ENCODE assay signal across 8 cellular contexts in genomic region chr5:180809403-180810209, GRCh38. TPM values are rescaled to one million over a fixed set of nuclear protein-coding genes. Genes with fewer than 3 reads are reported as not detected.
A peak's percentile ranks its signal among the peaks of the same experiment; 100 is the strongest.
DNase-seq lines count a peak whose midpoint lies in the region; ATAC-seq lines count a peak whose summit lies in the region.

No MANE protein-coding gene starts in this region.

- H3K4me1 Mint-ChIP-seq in CD4-positive, CD25-positive, alpha-beta regulatory T cell = peaks cover 29 to 83% (median 65%) of the 10 kb centered on the region in 4 donors
- H3K4me1 Mint-ChIP-seq in activated CD4-positive, alpha-beta T cell treated with anti-CD3 and anti-CD28 coated beads, Interleukin-2, amount 10 ng/mL, durations not matched to agents 7 days and 5 days = peaks cover 70% of the 10 kb centered on the region

- peak; percentile 81 to 97 (median 97) for DNase-seq in CD4-positive, CD25-positive, alpha-beta regulatory T cell
- peak; percentile 55 for DNase-seq in NCI-H526 treated with DMSO at 0.1 percent for 48 hours (lab: John Stamatoyannopoulos, UW)
- DNase-seq in activated CD4-positive, alpha-beta T cell treated with anti-CD3 and anti-CD28 coated beads, Interleukin-2, amount 10 ng/mL, durations not matched to agents 7 days and 5 days = peak; percentile 92
- peak; percentile 79 for DNase-seq in effector CD4-positive, alpha-beta T cell
- DNase-seq in lung microvascular endothelial cell (ENCODE audit: low read depth in 2 of 2) = peak; percentile 75 to 76
- DNase-seq in stimulated activated CD4-positive, alpha-beta T cell treated with anti-CD3 and anti-CD28 coated beads, TNF-alpha, amount 100 ng/mL, for 4 hours (ENCODE audit: low read depth in 3 of 3) = peak in 2 of 3 experiments; percentile 87 to 90

- H3K36me3 Mint-ChIP-seq in CD4-positive, CD25-positive, alpha-beta regulatory T cell = peaks cover 29% of the 10 kb centered on the region
- peaks cover 35% of the 10 kb centered on the region for H3K36me3 Mint-ChIP-seq in activated CD4-positive, alpha-beta T cell treated with anti-CD3 and anti-CD28 coated beads, Interleukin-2, amount 10 ng/mL, durations not matched to agents 7 days and 5 days (ENCODE audit: low read depth)

- peak overlapping the region; percentile 90 to 92 (median 91) for H3K4me3 Mint-ChIP-seq in CD4-positive, CD25-positive, alpha-beta regulatory T cell
- peak overlapping the region; percentile 75 for H3K4me3 Mint-ChIP-seq in activated CD4-positive, alpha-beta T cell treated with anti-CD3 and anti-CD28 coated beads, Interleukin-2, amount 10 ng/mL, durations not matched to agents 7 days and 5 days

- H3K36me3 ChIP-seq in CD4-positive, CD25-positive, alpha-beta regulatory T cell (ENCODE audit: control insufficient read depth, insufficient read depth, low read length) = no peaks in the 10 kb centered on the region

- POLR2A ChIA-PET in activated CD4-positive, alpha-beta T cell treated with anti-CD3 and anti-CD28 coated beads, Interleukin-2, amount 10 ng/mL, durations not matched to agents 7 days and 5 days (lab: Charles Lee) = interaction anchor here (0.6 to 1.0 kb wide), 2 partner anchors 15 to 218 kb away, joined by 3 read pairs; no protein-coding TSS in a partner anchor

- H3K27ac Mint-ChIP-seq in CD4-positive, CD25-positive, alpha-beta regulatory T cell = peak overlapping the region; percentile 97 to 100 (median 98)
- H3K27ac Mint-ChIP-seq in activated CD4-positive, alpha-beta T cell treated with anti-CD3 and anti-CD28 coated beads, Interleukin-2, amount 10 ng/mL, durations not matched to agents 7 days and 5 days = peak overlapping the region; percentile 100

- no peaks in the 10 kb centered on the region for H3K9me3 ChIP-seq in CD4-positive, CD25-positive, alpha-beta regulatory T cell (ENCODE audit: control insufficient read depth in 2 of 2, low read length in 2 of 2)

- peaks cover 60% of the 10 kb centered on the region for H3K4me1 ChIP-seq in CD4-positive, CD25-positive, alpha-beta regulatory T cell (ENCODE audit: control insufficient read depth, insufficient read depth, low read length, poor library complexity, severe bottlenecking)

- no peaks in the 10 kb centered on the region for H3K27me3 ChIP-seq in CD4-positive, CD25-positive, alpha-beta regulatory T cell (ENCODE audit: control insufficient read depth, insufficient read depth, low read length)

- peak overlapping the region; percentile 98 for H3K27ac ChIP-seq in CD4-positive, CD25-positive, alpha-beta regulatory T cell (ENCODE audit: insufficient read depth, low read length, poor library complexity, severe bottlenecking)

- peaks cover 0 to 3% (median 0%) of the 10 kb centered on the region in 7 donors for H3K9me3 Mint-ChIP-seq in CD4-positive, CD25-positive, alpha-beta regulatory T cell
- no peaks in the 10 kb centered on the region for H3K9me3 Mint-ChIP-seq in activated CD4-positive, alpha-beta T cell treated with anti-CD3 and anti-CD28 coated beads, Interleukin-2, amount 10 ng/mL, durations not matched to agents 7 days and 5 days

- peak overlapping the region; percentile 97 for H3K4me3 ChIP-seq in CD4-positive, CD25-positive, alpha-beta regulatory T cell (ENCODE audit: low read depth, low read length)

- H3K27me3 Mint-ChIP-seq in CD4-positive, CD25-positive, alpha-beta regulatory T cell = peaks cover 4% of the 10 kb centered on the region
- no peaks in the 10 kb centered on the region for H3K27me3 Mint-ChIP-seq in activated CD4-positive, alpha-beta T cell treated with anti-CD3 and anti-CD28 coated beads, Interleukin-2, amount 10 ng/mL, durations not matched to agents 7 days and 5 days

- CTCF ChIA-PET in activated CD4-positive, alpha-beta T cell treated with anti-CD3 and anti-CD28 coated beads, Interleukin-2, amount 10 ng/mL, durations not matched to agents 7 days and 5 days (lab: Charles Lee) = interaction anchor here (0.5 to 1.6 kb wide), 4 partner anchors 15 to 63 kb away, joined by 3 to 5 read pairs (median 4); no protein-coding TSS in a partner anchor

- ATAC-seq in CD4-positive, CD25-positive, alpha-beta regulatory T cell (ENCODE audit: low read depth in 2 of 2) = peak; percentile 69 to 74
- ATAC-seq in GM19397 (IDR thresholded peaks at IDR 0.05; ENCODE audit: unreplicated experiment) (peak; percentile 61), HG03520 (IDR thresholded peaks at IDR 0.05; ENCODE audit: unreplicated experiment) (peak; percentile 52)

RNA-seq across cellular contexts. Expression of gene MGAT1, which starts 7.0 kb away (rescaled TPM):
- total RNA-seq in CD4-positive, CD25-positive, alpha-beta regulatory T cell = 106 TPM
- polyA plus RNA-seq in CD4-positive, CD25-positive, alpha-beta regulatory T cell = 100 to 1,000 TPM; 171 to 210 (median 194) TPM
- total RNA-seq in activated CD4-positive, alpha-beta T cell treated with anti-CD3 and anti-CD28 coated beads, Interleukin-2, amount 10 ng/mL, durations not matched to agents 7 days and 5 days = 100 to 1,000 TPM; 136 to 152 TPM
- total RNA-seq in lung microvascular endothelial cell = 65.8 and 129 TPM in 2 replicates

RNA-seq across cellular contexts. Expression of gene ZFP62, which starts 51.5 kb away (rescaled TPM):
- 21.5 TPM for total RNA-seq in CD4-positive, CD25-positive, alpha-beta regulatory T cell
- polyA plus RNA-seq in CD4-positive, CD25-positive, alpha-beta regulatory T cell = 10 to 100 TPM; 21.4 to 31.2 (median 24.8) TPM
- 10 to 100 TPM; 35.6 to 36.5 TPM for total RNA-seq in activated CD4-positive, alpha-beta T cell treated with anti-CD3 and anti-CD28 coated beads, Interleukin-2, amount 10 ng/mL, durations not matched to agents 7 days and 5 days
- total RNA-seq in lung microvascular endothelial cell = 10.5 and 13.7 TPM in 2 replicates

Comparison
In these comparisons a context has a peak if more than half of its experiments do, and no peak if none do; other contexts are left out.
1. Peak in every context shown above with its lines: DNase-seq, ATAC-seq, H3K4me3 ChIP-seq and H3K27ac ChIP-seq.